7 cellular contexts compared by ENCODE assay signal in genomic region chr11:101964200-101964599, GRCh38. TPM values are rescaled to one million over a fixed set of nuclear protein-coding genes. Genes with fewer than 3 reads are reported as not detected.
"Had no signal": no experiment of that assay in that cellular context is flagged by ENCODE, and none has a peak within 500 bp of the region (broad histone marks: within the 10 kb centered on the region; RNA-seq: fewer than 3 reads in every experiment).

No MANE protein-coding gene starts in this region.

RNA-seq across cellular contexts. Expression of gene ANGPTL5, which starts 47.9 kb away (rescaled TPM):
- total RNA-seq: GM23248, GM23338, H1, H4, H7, H9, HFFc6 had no signal
- polyA plus RNA-seq: GM23338, H1 had no signal
